Comparison of ENCODE assay signal across 12 cellular contexts in the genomic region with DNA sequence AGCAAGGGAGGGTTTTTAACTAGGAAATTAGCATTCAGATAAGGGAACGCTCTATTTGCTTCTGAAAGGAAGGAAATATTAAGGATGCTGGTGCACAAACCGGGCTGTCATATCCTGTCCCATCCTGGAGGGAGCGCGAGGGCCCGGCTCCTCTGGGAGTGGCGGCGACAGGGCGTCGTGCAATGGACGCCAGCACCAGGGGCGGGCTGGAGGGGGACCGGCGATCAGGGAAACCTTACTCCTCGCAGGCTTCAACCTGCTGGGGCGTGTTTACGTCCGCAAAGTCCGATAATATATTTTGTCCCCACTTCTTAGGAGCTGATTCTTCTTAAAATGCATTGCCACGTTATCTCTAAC.
DNase-seq lines count a peak whose midpoint lies in the region; ATAC-seq and TF ChIP-seq lines count a peak whose summit lies in the region.
"Had no signal": no experiment of that assay in that cellular context is flagged by ENCODE, and none has a peak within 500 bp of the region (broad histone marks: within the 10 kb centered on the region; RNA-seq: fewer than 3 reads in every experiment).

No MANE protein-coding gene starts in this region.

- H3K9me3 Mint-ChIP-seq in CD4-positive, CD25-positive, alpha-beta regulatory T cell, result peaks cover 0 to 4% (median 0%) of the 10 kb centered on the region in 7 donors
- H3K9me3 Mint-ChIP-seq in naive thymus-derived CD8-positive, alpha-beta T cell, result peaks cover 0 to 2% (median 0%) of the 10 kb centered on the region in 9 donors

- peak overlapping the region; percentile 39 for H3K4me3 ChIP-seq in CD4-positive, CD25-positive, alpha-beta regulatory T cell (ENCODE audit: low read depth, low read length)
- H3K4me3 ChIP-seq in HUES6 (ENCODE audit: low read depth, low read length) (peak overlapping the region; percentile 57), dorsolateral prefrontal cortex (peak overlapping the region in 37 of 59 donors; percentile 25 to 62 (median 45)), MG63 (no peak overlapping the region)

- no peak overlapping the region for H3K9ac ChIP-seq in HUES6 (ENCODE audit: low read length)

- peaks cover 73% of the 10 kb centered on the region for H3K27me3 Mint-ChIP-seq in CD4-positive, CD25-positive, alpha-beta regulatory T cell
- peaks cover 46 to 87% (median 60%) of the 10 kb centered on the region in 5 donors for H3K27me3 Mint-ChIP-seq in naive thymus-derived CD8-positive, alpha-beta T cell

- intact Hi-C loops in dorsolateral prefrontal cortex (cut with DNase I), result no loop called here

- POLR2A ChIA-PET in naive thymus-derived CD8-positive, alpha-beta T cell (lab: Charles Lee), result no interaction called here
- POLR2A ChIA-PET in HEK293T (lab: Yijun Ruan, JAX), result interaction anchor here (1.0 kb wide), 1 partner anchor 15 kb away, joined by 4 read pairs; no protein-coding TSS in a partner anchor

- H3K9me3 ChIP-seq in CD4-positive, CD25-positive, alpha-beta regulatory T cell (ENCODE audit: control insufficient read depth in 2 of 2, low read length in 2 of 2), result no peaks in the 10 kb centered on the region
- H3K9me3 ChIP-seq in HUES6 (ENCODE audit: control insufficient read depth, insufficient read depth, low read depth, low read length) (no peaks in the 10 kb centered on the region), MG63 (no peaks in the 10 kb centered on the region)
- H3K9me3 ChIP-seq: prostate gland had no signal

- DNase-seq in CD4-positive, CD25-positive, alpha-beta regulatory T cell, result no peak
- DNase-seq in dorsolateral prefrontal cortex (no peak), MG63 (no peak), NCI-H2196 (lab: John Stamatoyannopoulos, UW; ENCODE audit: unreplicated experiment) (no peak), HEK293T (ENCODE audit: extremely low spot score) (no peak)
- DNase-seq in naive thymus-derived CD8-positive, alpha-beta T cell, result no peak
- DNase-seq: foreskin melanocyte; NCI-H187; stimulated activated naive CD4-positive, alpha-beta T cell treated with Interleukin-2 at 50 U/mL for 16 hours had no signal

- peak overlapping the region in 3 of 4 donors; percentile 51 to 76 (median 67) for H3K4me3 Mint-ChIP-seq in CD4-positive, CD25-positive, alpha-beta regulatory T cell
- H3K4me3 Mint-ChIP-seq in naive thymus-derived CD8-positive, alpha-beta T cell, result peak overlapping the region; percentile 50 to 80 (median 76)

- TF ChIP-seq CTCF in dorsolateral prefrontal cortex (IDR thresholded peaks at IDR 0.05 in 54 of 56, conservative IDR thresholded peaks at IDR 0.05 in 2 of 56; ENCODE audit: low read depth in 1 of 56, partially characterized antibody in 56 of 56), result peak in 1 of 56 donors; percentile 7

- peaks cover 40% of the 10 kb centered on the region for H3K27me3 ChIP-seq in CD4-positive, CD25-positive, alpha-beta regulatory T cell (ENCODE audit: control insufficient read depth, insufficient read depth, low read length)
- H3K27me3 ChIP-seq in HUES6 (ENCODE audit: control insufficient read depth, insufficient read depth, low read length) (peaks cover 81% of the 10 kb centered on the region), dorsolateral prefrontal cortex (peaks cover 0 to 62% (median 33%) of the 10 kb centered on the region in 45 donors), MG63 (no peaks in the 10 kb centered on the region)

- CTCF ChIA-PET in HEK293T (lab: Yijun Ruan, JAX), result no interaction called here

- ATAC-seq in CD4-positive, CD25-positive, alpha-beta regulatory T cell (ENCODE audit: low read depth in 2 of 2), result no peak
- peak in 1 of 2 donors; percentile 46 for ATAC-seq in naive thymus-derived CD8-positive, alpha-beta T cell
- ATAC-seq in GM18517 (IDR thresholded peaks at IDR 0.05; ENCODE audit: unreplicated experiment), result no peak

- H3K4me1 Mint-ChIP-seq in CD4-positive, CD25-positive, alpha-beta regulatory T cell, result peaks cover 0 to 18% (median 12%) of the 10 kb centered on the region in 4 donors
- H3K4me1 Mint-ChIP-seq in naive thymus-derived CD8-positive, alpha-beta T cell, result peaks cover 7 to 20% (median 14%) of the 10 kb centered on the region in 4 donors

- peaks cover 14% of the 10 kb centered on the region for H3K4me1 ChIP-seq in CD4-positive, CD25-positive, alpha-beta regulatory T cell (ENCODE audit: control insufficient read depth, insufficient read depth, low read length, poor library complexity, severe bottlenecking)
- 0 out of 2 replicates have a peak, but pooled peaks cover 2% of the 10 kb centered on the region for H3K4me1 ChIP-seq in HUES6 (ENCODE audit: control insufficient read depth, insufficient read depth, low read length)
- H3K4me1 ChIP-seq: prostate gland had no signal

- no peak overlapping the region for H3K27ac ChIP-seq in CD4-positive, CD25-positive, alpha-beta regulatory T cell (ENCODE audit: insufficient read depth, low read length, poor library complexity, severe bottlenecking)
- no peak overlapping the region for H3K27ac ChIP-seq in HUES6 (ENCODE audit: low read depth, low read length)
- H3K27ac ChIP-seq in dorsolateral prefrontal cortex, result peak overlapping the region in 21 of 59 donors; percentile 5 to 86 (median 51)
- H3K27ac ChIP-seq: prostate gland had no signal

- no peaks in the 10 kb centered on the region for H3K36me3 ChIP-seq in CD4-positive, CD25-positive, alpha-beta regulatory T cell (ENCODE audit: control insufficient read depth, insufficient read depth, low read length)
- H3K36me3 ChIP-seq in HUES6 (ENCODE audit: control insufficient read depth, insufficient read depth, low read length) (no peaks in the 10 kb centered on the region), MG63 (no peaks in the 10 kb centered on the region)
- H3K36me3 ChIP-seq: prostate gland had no signal

- no peaks in the 10 kb centered on the region for H3K36me3 Mint-ChIP-seq in CD4-positive, CD25-positive, alpha-beta regulatory T cell
- H3K36me3 Mint-ChIP-seq in naive thymus-derived CD8-positive, alpha-beta T cell, result peaks cover 0 to 10% (median 6%) of the 10 kb centered on the region in 3 donors

- no peak overlapping the region for H3K27ac Mint-ChIP-seq in CD4-positive, CD25-positive, alpha-beta regulatory T cell
- peak overlapping the region in 1 of 10 donors; percentile 67 for H3K27ac Mint-ChIP-seq in naive thymus-derived CD8-positive, alpha-beta T cell

TF ChIP-seq in HEK293T, 16 proteins besides CTCF, POLR2A, EP300 and RAD21:
- TF ChIP-seq HDGF (IDR thresholded peaks at IDR 0.05; ENCODE audit: borderline replicate concordance), result no peak
- no peak for TF ChIP-seq FOXM1 (IDR thresholded peaks at IDR 0.05; ENCODE audit: borderline replicate concordance)
- no peak for TF ChIP-seq FOXA1 (IDR thresholded peaks at IDR 0.05)
- TF ChIP-seq ELF4 (IDR thresholded peaks at IDR 0.05), result no peak
- no peak for TF ChIP-seq SP1 (IDR thresholded peaks at IDR 0.05)
- no peak for TF ChIP-seq FOXK2 (IDR thresholded peaks at IDR 0.05)
- TF ChIP-seq ARNT (IDR thresholded peaks at IDR 0.05), result no peak
